In genomic region chr21:41672543-41672915, GRCh38 we compare ENCODE assay signal across 23 cellular contexts.
A peak's percentile ranks its signal among the peaks of the same experiment; 100 is the strongest.
DNase-seq lines count a peak whose midpoint lies in the region; ATAC-seq, FAIRE-seq and TF ChIP-seq lines count a peak whose summit lies in the region.
"Had no signal": no experiment of that assay in that cellular context is flagged by ENCODE, and none has a peak within 500 bp of the region (broad histone marks: within the 10 kb centered on the region; RNA-seq: fewer than 3 reads in every experiment).

No MANE protein-coding gene starts in this region.

- H3K4me3 ChIP-seq in HepG2 (replicated peaks in 1 of 3; ENCODE audit: insufficient read depth in 1 of 3, low read depth in 2 of 3, low read length in 3 of 3) (no peak overlapping the region), right lobe of liver (no peak overlapping the region), neural progenitor cell (no peak overlapping the region)
- H3K4me3 ChIP-seq: A549, GM12878, HAP-1, SJSA1 had no signal

- no peak overlapping the region for H3K27ac ChIP-seq in HepG2 (ENCODE audit: extremely low read length, insufficient read depth, low read length)
- H3K27ac ChIP-seq in right lobe of liver, result no peak overlapping the region
- H3K27ac ChIP-seq in RWPE1, result peak overlapping the region; percentile 53; the same call in 1 of the 2 replicates
- H3K27ac ChIP-seq in neural progenitor cell, result no peak overlapping the region
- H3K27ac ChIP-seq: HL-60, SJSA1 had no signal

- H3K27me3 ChIP-seq in HepG2 (ENCODE audit: control insufficient read depth in 1 of 2, insufficient read depth in 2 of 2, low read length in 2 of 2), result peaks cover 0 to 4% of the 10 kb centered on the region in 2 experiments; a peak in 1 of 5 replicates
- no peaks in the 10 kb centered on the region for H3K27me3 ChIP-seq in right lobe of liver
- H3K27me3 ChIP-seq in neural progenitor cell, result no peaks in the 10 kb centered on the region
- H3K27me3 ChIP-seq: SJSA1 had no signal

- no peak overlapping the region for H3K4me2 ChIP-seq in HepG2 (ENCODE audit: low read depth, low read length)
- no peak overlapping the region for H3K4me2 ChIP-seq in neural progenitor cell
- H3K4me2 ChIP-seq: A549 had no signal

- intact Hi-C loops in HepG2 (cut with micrococcal nuclease; ENCODE audit: unreplicated experiment), result no loop called here
- intact Hi-C loops in right lobe of liver (cut with DNase I), result no loop called here
- intact Hi-C loops in Calu3 (cut with micrococcal nuclease; ENCODE audit: unreplicated experiment), result no loop called here

- CTCF ChIA-PET in HepG2 (lab: Yijun Ruan, JAX; ENCODE audit: low intra/inter-chr PET ratio, low total read pairs), result no interaction called here
- CTCF ChIA-PET in RWPE1 (lab: Yijun Ruan, JAX), result no interaction called here
- CTCF ChIA-PET in Calu3 (lab: Charles Lee), result no interaction called here

- TF ChIP-seq EP300 in HepG2 (IDR thresholded peaks at IDR 0.05; ENCODE audit: low read depth in 2 of 2, low read length in 2 of 2) (no peak), HepG2 (CRISPR knock-in tag; IDR thresholded peaks at IDR 0.05; ENCODE audit: borderline replicate concordance) (no peak)

- H3K9me3 Mint-ChIP-seq in neural progenitor cell (peaks cover 8% of the 10 kb centered on the region), Calu3 (ENCODE audit: low read depth, unreplicated experiment) (no peaks in the 10 kb centered on the region)
- H3K9me3 Mint-ChIP-seq: CD4-positive, CD25-positive, alpha-beta regulatory T cell had no signal

- no peaks in the 10 kb centered on the region for H3K36me3 ChIP-seq in HepG2 (replicated peaks in 1 of 2; ENCODE audit: control insufficient read depth in 1 of 2, insufficient read depth in 2 of 2, low read length in 2 of 2)
- no peaks in the 10 kb centered on the region for H3K36me3 ChIP-seq in right lobe of liver
- H3K36me3 ChIP-seq in neural progenitor cell, result no peaks in the 10 kb centered on the region
- H3K36me3 ChIP-seq: HAP-1, SJSA1 had no signal

- no peaks in the 10 kb centered on the region for H3K9me3 ChIP-seq in HepG2 (ENCODE audit: low read length)
- H3K9me3 ChIP-seq in right lobe of liver, result no peaks in the 10 kb centered on the region
- H3K9me3 ChIP-seq in neural progenitor cell (ENCODE audit: low read depth), result no peaks in the 10 kb centered on the region
- H3K9me3 ChIP-seq: A549, HAP-1, SJSA1 had no signal

- peaks cover 4% of the 10 kb centered on the region for H3K4me1 ChIP-seq in HepG2 (ENCODE audit: insufficient read depth, low read length)
- no peaks in the 10 kb centered on the region for H3K4me1 ChIP-seq in right lobe of liver
- no peaks in the 10 kb centered on the region for H3K4me1 ChIP-seq in neural progenitor cell
- H3K4me1 ChIP-seq: HAP-1 had no signal

- TF ChIP-seq CTCF in HepG2 (CRISPR knock-in tag; IDR thresholded peaks at IDR 0.05) (no peak), right lobe of liver (IDR thresholded peaks at IDR 0.05) (no peak), RWPE1 (conservative IDR thresholded peaks at IDR 0.05; ENCODE audit: low read depth) (no peak), neural progenitor cell (IDR thresholded peaks at IDR 0.05) (no peak), Calu3 (IDR thresholded peaks at IDR 0.05; ENCODE audit: unreplicated experiment) (no peak)

- H4K20me1 ChIP-seq in HepG2 (ENCODE audit: insufficient read depth, low read length) (no peaks in the 10 kb centered on the region), neural progenitor cell (ENCODE audit: low read depth) (no peaks in the 10 kb centered on the region)

- H3K27me3 Mint-ChIP-seq in neural progenitor cell (ENCODE audit: insufficient read depth, low read depth) (peaks cover 9% of the 10 kb centered on the region), Calu3 (ENCODE audit: unreplicated experiment) (no peaks in the 10 kb centered on the region)

- H3K27ac Mint-ChIP-seq in neural progenitor cell (no peak overlapping the region), Calu3 (ENCODE audit: unreplicated experiment) (no peak overlapping the region)
- H3K27ac Mint-ChIP-seq: B cell; CD4-positive, CD25-positive, alpha-beta regulatory T cell had no signal

- H3K79me2 ChIP-seq in HepG2 (ENCODE audit: insufficient read depth, low read length) (no peaks in the 10 kb centered on the region), neural progenitor cell (ENCODE audit: low read depth) (no peaks in the 10 kb centered on the region)

- BruUV-seq in HepG2 (replicated peaks; lab: Mats Ljungman, UMichigan) (no TSS peak), Calu3 (replicated peaks; lab: Mats Ljungman, UMichigan) (no TSS peak)

- H2AFZ ChIP-seq in HepG2 (ENCODE audit: low read length), result no peak overlapping the region
- H2AFZ ChIP-seq in neural progenitor cell (replicated peaks), result no peak overlapping the region

- H3K9ac ChIP-seq in HepG2 (ENCODE audit: insufficient read depth, low read depth, low read length), result no peak overlapping the region
- H3K9ac ChIP-seq in neural progenitor cell, result no peak overlapping the region

- FAIRE-seq in HepG2 (lab: Jason Lieb, UNC), result peak; percentile 8
- FAIRE-seq: A549, GM12878, RCC 7860 had no signal

- H3F3A ChIP-seq in neural progenitor cell (ENCODE audit: low read depth), result no peaks in the 10 kb centered on the region

- ATAC-seq in HepG2 (no peak), right lobe of liver (no peak)
- ATAC-seq: Right ventricle myocardium inferior had no signal

- in situ Hi-C loops in HepG2 (cut with HindIII; ENCODE audit: extremely low pct_ligation_motif_present, low pct_unique_long_range_greater_than_20kb), result no loop called here

- TF ChIP-seq RAD21 in HepG2 (CRISPR knock-in tag; IDR thresholded peaks at IDR 0.05), result no peak

- no peak for TF ChIP-seq POLR2A in HepG2 (IDR thresholded peaks at IDR 0.05; ENCODE audit: insufficient read depth in 1 of 2, low read depth in 2 of 2, low read length in 2 of 2)
- TF ChIP-seq POLR2A in right lobe of liver (IDR thresholded peaks at IDR 0.05), result no peak

- WGBS in HepG2 (ENCODE audit: low lambda C conversion rate), result 25% methylated on average over 1 of the region's 1 CpG
- 67% methylated on average over 1 of the region's 1 CpG for WGBS in right lobe of liver (ENCODE audit: insufficient coverage, low coverage, low lambda C conversion rate, missing lambda C conversion rate)

- no peaks in the 10 kb centered on the region for H3K36me3 Mint-ChIP-seq in neural progenitor cell
- peaks cover 7% of the 10 kb centered on the region for H3K36me3 Mint-ChIP-seq in Calu3 (ENCODE audit: insufficient read depth, unreplicated experiment)
- H3K36me3 Mint-ChIP-seq: CD4-positive, CD25-positive, alpha-beta regulatory T cell had no signal

- H3K4me1 Mint-ChIP-seq in neural progenitor cell (peaks cover 16% of the 10 kb centered on the region), Calu3 (ENCODE audit: low read depth, unreplicated experiment) (peaks cover 30% of the 10 kb centered on the region)
- H3K4me1 Mint-ChIP-seq: B cell had no signal

- DNase-seq in HepG2 (ENCODE audit: low spot score) (no peak), right lobe of liver (no peak), RWPE1 (ENCODE audit: low spot score) (no peak), neural progenitor cell (ENCODE audit: low spot score) (no peak), Calu3 (no peak), NAMALWA (ENCODE audit: low spot score) (no peak)
- DNase-seq in stimulated activated CD8-positive, alpha-beta memory T cell treated with anti-CD3 and anti-CD28 coated beads, Interleukin-4, amount 100 ng/mL, for 48 hours, result no peak
- DNase-seq: DMS79 treated with DMSO at 0.1 percent for 48 hours, MV-4-11, NCI-H1694, NCI-H2081, NCI-H2171 treated with DMSO at 0.1 percent for 48 hours, NCI-H524 treated with DMSO at 0.1 percent for 48 hours, NCI-H82 had no signal

- POLR2A ChIA-PET in HepG2 (lab: Yijun Ruan, JAX), result no interaction called here
- POLR2A ChIA-PET in RWPE1 (lab: Yijun Ruan, JAX; ENCODE audit: low non-redundant PET), result no interaction called here

- peak overlapping the region; percentile 54 for H3K4me3 Mint-ChIP-seq in neural progenitor cell
- no peak overlapping the region for H3K4me3 Mint-ChIP-seq in Calu3 (ENCODE audit: low read depth, unreplicated experiment)
- H3K4me3 Mint-ChIP-seq: B cell; CD4-positive, CD25-positive, alpha-beta regulatory T cell had no signal

TF ChIP-seq in HepG2, 621 proteins besides CTCF, POLR2A, EP300 and RAD21 (continues in another document):
- TF ChIP-seq FOXA1 (IDR thresholded peaks at IDR 0.05), result 0 out of 2 replicates have a peak, but pooled peaks have one; percentile 18
- no peak for TF ChIP-seq FOXA1 (CRISPR knock-in tag; IDR thresholded peaks at IDR 0.05)
- no peak for TF ChIP-seq SRY (CRISPR knock-in tag; IDR thresholded peaks at IDR 0.05)
- TF ChIP-seq MNT (IDR thresholded peaks at IDR 0.05), result no peak
- TF ChIP-seq ZNF562 (CRISPR knock-in tag; IDR thresholded peaks at IDR 0.05; ENCODE audit: borderline replicate concordance), result no peak
